Comparison of ENCODE assay signal across 8 cellular contexts in genomic region chr4:3045500-3045850, GRCh38. TPM values are rescaled to one million over a fixed set of nuclear protein-coding genes. Genes with fewer than 3 reads are reported as not detected.
DNase-seq lines count a peak whose midpoint lies in the region; ATAC-seq and TF ChIP-seq lines count a peak whose summit lies in the region.

No MANE protein-coding gene starts in this region.

- no peaks in the 10 kb centered on the region for H3K79me2 ChIP-seq in PC-9 (ENCODE audit: low read depth)

- H3K9me3 ChIP-seq in PC-9 (ENCODE audit: insufficient read depth, low read depth) = no peaks in the 10 kb centered on the region

- H3K4me3 ChIP-seq in PC-9 = no peak overlapping the region

- H3K4me2 ChIP-seq in PC-9 = no peak overlapping the region

- H3K4me1 ChIP-seq in PC-9 (replicated peaks; ENCODE audit: insufficient read depth) = 0 out of 2 replicates have a peak, but pooled peaks cover 5% of the 10 kb centered on the region

- no peaks in the 10 kb centered on the region for H4K20me1 ChIP-seq in PC-9 (ENCODE audit: insufficient read depth)

- H3K27ac ChIP-seq in PC-9 = no peak overlapping the region

- H3K27me3 ChIP-seq in PC-9 (ENCODE audit: insufficient read depth, low read depth) = no peaks in the 10 kb centered on the region

- H3K36me3 ChIP-seq in PC-9 (ENCODE audit: low read depth) = no peaks in the 10 kb centered on the region

- peaks cover 66% of the 10 kb centered on the region for H3K4me1 Mint-ChIP-seq in activated CD4-positive, alpha-beta T cell treated with anti-CD3 and anti-CD28 coated beads, Interleukin-2, amount 10 ng/mL, durations not matched to agents 7 days and 5 days

- H3K4me3 Mint-ChIP-seq in activated CD4-positive, alpha-beta T cell treated with anti-CD3 and anti-CD28 coated beads, Interleukin-2, amount 10 ng/mL, durations not matched to agents 7 days and 5 days = peak overlapping the region; percentile 6

- POLR2A ChIA-PET in activated CD4-positive, alpha-beta T cell treated with anti-CD3 and anti-CD28 coated beads, Interleukin-2, amount 10 ng/mL, durations not matched to agents 7 days and 5 days (lab: Charles Lee) = interaction anchor here (0.7 kb wide), 1 partner anchor 13 kb away, joined by 3 read pairs; no protein-coding TSS in a partner anchor
- POLR2A ChIA-PET in PC-9 (lab: Charles Lee; ENCODE audit: unreplicated experiment) = no interaction called here

- DNase-seq in GM20000 (ENCODE audit: low spot score) = peak; percentile 44
- DNase-seq in activated CD4-positive, alpha-beta T cell treated with anti-CD3 and anti-CD28 coated beads, Interleukin-2, amount 10 ng/mL, durations not matched to agents 7 days and 5 days = peak; percentile 87
- DNase-seq in effector CD8-positive, alpha-beta T cell (lab: John Stamatoyannopoulos, UW) = peak; percentile 34
- DNase-seq in stimulated activated CD4-positive, alpha-beta T cell treated with anti-CD3 and anti-CD28 coated beads, Interleukin-1b, Interleukin-23, amount 100 ng/mL, for 48 hours = peak; percentile 74
- DNase-seq in PC-9 = no peak
- no peak for DNase-seq in NCI-H1105 treated with DMSO at 0.1 percent for 48 hours (lab: John Stamatoyannopoulos, UW)
- DNase-seq in NCI-H187 treated with DMSO at 0.1 percent for 48 hours (lab: John Stamatoyannopoulos, UW) = no peak

- TF ChIP-seq CTCF in GM20000 (IDR thresholded peaks at IDR 0.05; ENCODE audit: extremely low read depth, missing control alignments) (no peak), PC-9 (conservative IDR thresholded peaks at IDR 0.05) (no peak)

- no peaks in the 10 kb centered on the region for H3K9me2 ChIP-seq in PC-9 (ENCODE audit: insufficient read depth)

- CTCF ChIA-PET in activated CD4-positive, alpha-beta T cell treated with anti-CD3 and anti-CD28 coated beads, Interleukin-2, amount 10 ng/mL, durations not matched to agents 7 days and 5 days (lab: Charles Lee) = interaction anchor here (0.6 to 2.1 kb wide), 9 partner anchors 8 to 197 kb away, joined by 3 to 7 read pairs (median 3); no protein-coding TSS in a partner anchor
- CTCF ChIA-PET in PC-9 (lab: Charles Lee) = no interaction called here

- H3K27ac Mint-ChIP-seq in activated CD4-positive, alpha-beta T cell treated with anti-CD3 and anti-CD28 coated beads, Interleukin-2, amount 10 ng/mL, durations not matched to agents 7 days and 5 days = peak overlapping the region; percentile 84

- peaks cover 17% of the 10 kb centered on the region for H3K36me3 Mint-ChIP-seq in activated CD4-positive, alpha-beta T cell treated with anti-CD3 and anti-CD28 coated beads, Interleukin-2, amount 10 ng/mL, durations not matched to agents 7 days and 5 days (ENCODE audit: low read depth)

- peaks cover 10% of the 10 kb centered on the region for H3K9me3 Mint-ChIP-seq in activated CD4-positive, alpha-beta T cell treated with anti-CD3 and anti-CD28 coated beads, Interleukin-2, amount 10 ng/mL, durations not matched to agents 7 days and 5 days

- H3K27me3 Mint-ChIP-seq in activated CD4-positive, alpha-beta T cell treated with anti-CD3 and anti-CD28 coated beads, Interleukin-2, amount 10 ng/mL, durations not matched to agents 7 days and 5 days = peaks cover 5% of the 10 kb centered on the region

- BruUV-seq in PC-9 (replicated peaks; lab: Mats Ljungman, UMichigan) = no TSS peak

- no peak overlapping the region for H2AFZ ChIP-seq in PC-9

- no peaks in the 10 kb centered on the region for H3F3A ChIP-seq in PC-9 (ENCODE audit: insufficient read depth, low read depth)

- no peak for ATAC-seq in HG03175 (IDR thresholded peaks at IDR 0.05; ENCODE audit: unreplicated experiment)

- intact Hi-C loops in PC-9 (cut with micrococcal nuclease; ENCODE audit: unreplicated experiment) = no loop called here

RNA-seq across cellular contexts. Expression of gene HTT-AS, which starts 28.9 kb away (rescaled TPM):
- not detected for total RNA-seq in activated CD4-positive, alpha-beta T cell treated with anti-CD3 and anti-CD28 coated beads, Interleukin-2, amount 10 ng/mL, durations not matched to agents 7 days and 5 days
- not detected in 2 replicates for total RNA-seq in PC-9 (2021)

RNA-seq across cellular contexts. Expression of gene HTT, which starts 29.0 kb away (rescaled TPM):
- 10 to 100 TPM; 72.0 to 83.7 TPM for total RNA-seq in activated CD4-positive, alpha-beta T cell treated with anti-CD3 and anti-CD28 coated beads, Interleukin-2, amount 10 ng/mL, durations not matched to agents 7 days and 5 days
- total RNA-seq in PC-9 (2021) = 69.0 and 81.7 TPM in 2 replicates

Comparison
In these comparisons a context has a peak if more than half of its experiments do, and no peak if none do; other contexts are left out.
1. DNase-seq: peak in GM20000 (single experiment), activated CD4-positive, alpha-beta T cell treated with anti-CD3 and anti-CD28 coated beads, Interleukin-2, amount 10 ng/mL, durations not matched to agents 7 days and 5 days (single experiment), effector CD8-positive, alpha-beta T cell (single experiment) and stimulated activated CD4-positive, alpha-beta T cell treated with anti-CD3 and anti-CD28 coated beads, Interleukin-1b, Interleukin-23, amount 100 ng/mL, for 48 hours (single experiment); none in PC-9 (0 of 2), NCI-H1105 treated with DMSO at 0.1 percent for 48 hours (single experiment) and NCI-H187 treated with DMSO at 0.1 percent for 48 hours (single experiment).